Comparison of ENCODE assay signal across 8 cellular contexts in genomic region chr15:55254916-55255679, GRCh38. TPM values are rescaled to one million over a fixed set of nuclear protein-coding genes. Genes with fewer than 3 reads are reported as not detected.
DNase-seq lines count a peak whose midpoint lies in the region; ATAC-seq and TF ChIP-seq lines count a peak whose summit lies in the region.

No MANE protein-coding gene starts in this region.

- TF ChIP-seq CTCF in mucosa of descending colon (IDR thresholded peaks at IDR 0.05): no peak
- no peak for TF ChIP-seq CTCF in WERI-Rb-1 (IDR thresholded peaks at IDR 0.05; ENCODE audit: low read depth, low read length)
- no peak for TF ChIP-seq CTCF in A673 (conservative IDR thresholded peaks at IDR 0.05; ENCODE audit: low read depth, low read length)

- H3K36me3 ChIP-seq in SJCRH30 (no peaks in the 10 kb centered on the region), mucosa of descending colon (ENCODE audit: low read depth) (no peaks in the 10 kb centered on the region), WERI-Rb-1 (no peaks in the 10 kb centered on the region), A673 (ENCODE audit: insufficient read depth, low read length, poor library complexity, severe bottlenecking) (no peaks in the 10 kb centered on the region)

- DNase-seq in SJCRH30 (no peak), mucosa of descending colon (no peak), AML-193 (lab: John Stamatoyannopoulos, UW) (no peak), WERI-Rb-1 (no peak), A673 (ENCODE audit: low spot score) (no peak)

- peak overlapping the region; percentile 16; the same call in 1 of the 2 replicates for H3K27ac ChIP-seq in SJCRH30
- no peak overlapping the region for H3K27ac ChIP-seq in WERI-Rb-1
- no peak overlapping the region for H3K27ac ChIP-seq in A673 (ENCODE audit: low read depth, low read length, poor library complexity, severe bottlenecking)

- CTCF ChIA-PET in A673 (lab: Charles Lee): no interaction called here

- H3K4me3 ChIP-seq in SJCRH30: no peak overlapping the region
- H3K4me3 ChIP-seq in mucosa of descending colon: no peak overlapping the region
- H3K4me3 ChIP-seq in WERI-Rb-1 (ENCODE audit: low read depth, low read length): no peak overlapping the region
- no peak overlapping the region for H3K4me3 ChIP-seq in A673 (ENCODE audit: low read depth, low read length, poor library complexity, severe bottlenecking)

- no TSS peak for BruUV-seq in A673 (replicated peaks; lab: Mats Ljungman, UMichigan)

- ATAC-seq in GM18517 (IDR thresholded peaks at IDR 0.05; ENCODE audit: unreplicated experiment) (peak; percentile 50), HG02610 (IDR thresholded peaks at IDR 0.05; ENCODE audit: unreplicated experiment) (peak; percentile 45), mucosa of descending colon (peak; percentile 5), GM21576 (IDR thresholded peaks at IDR 0.05; ENCODE audit: unreplicated experiment) (no peak)

- H3K4me1 ChIP-seq in SJCRH30: peaks cover 15% of the 10 kb centered on the region
- peaks cover 10% of the 10 kb centered on the region for H3K4me1 ChIP-seq in mucosa of descending colon (ENCODE audit: low read depth)
- H3K4me1 ChIP-seq in A673 (ENCODE audit: insufficient read depth, low read length, poor library complexity, severe bottlenecking): no peaks in the 10 kb centered on the region

- POLR2A ChIA-PET in A673 (lab: Charles Lee; ENCODE audit: low non-redundant PET): no interaction called here

- intact Hi-C loops in mucosa of descending colon (cut with DNase I, micrococcal nuclease) (no loop called here), A673 (cut with micrococcal nuclease; ENCODE audit: unreplicated experiment) (no loop called here)

- H3K9me3 ChIP-seq in SJCRH30 (replicated peaks): no peaks in the 10 kb centered on the region
- no peaks in the 10 kb centered on the region for H3K9me3 ChIP-seq in mucosa of descending colon
- H3K9me3 ChIP-seq in WERI-Rb-1 (ENCODE audit: severe bottlenecking): no peaks in the 10 kb centered on the region
- no peaks in the 10 kb centered on the region for H3K9me3 ChIP-seq in A673 (ENCODE audit: low read depth, low read length, poor library complexity, severe bottlenecking)

- no peaks in the 10 kb centered on the region for H3K27me3 ChIP-seq in SJCRH30
- H3K27me3 ChIP-seq in WERI-Rb-1 (ENCODE audit: insufficient read depth, low read depth, severe bottlenecking): no peaks in the 10 kb centered on the region
- no peaks in the 10 kb centered on the region for H3K27me3 ChIP-seq in A673 (replicated peaks; ENCODE audit: insufficient read depth, low read depth, low read length, poor library complexity)

RNA-seq across cellular contexts. Expression of gene RAB27A, which starts 34.5 kb away (rescaled TPM):
- total RNA-seq in SJCRH30 (2014; rRNA removed; shearing (Covaris generic)): 7.0 and 12.2 TPM in 2 replicates
- total RNA-seq in mucosa of descending colon: 10 to 100 TPM; 39.0 to 59.8 (median 56.7) TPM
- 1.7 and 1.8 TPM in 2 replicates for total RNA-seq in A673 (2021)

RNA-seq across cellular contexts. Expression of gene RSL24D1, which starts 58.4 kb away (rescaled TPM):
- 134 and 140 TPM in 2 replicates for total RNA-seq in SJCRH30 (2014; rRNA removed; shearing (Covaris generic))
- total RNA-seq in mucosa of descending colon: 10 to 100 TPM; 29.9 to 79.0 (median 40.5) TPM
- 111 and 118 TPM in 2 replicates for total RNA-seq in A673 (2021)
